ENCODE assay signal across 8 cellular contexts in the genomic region with DNA sequence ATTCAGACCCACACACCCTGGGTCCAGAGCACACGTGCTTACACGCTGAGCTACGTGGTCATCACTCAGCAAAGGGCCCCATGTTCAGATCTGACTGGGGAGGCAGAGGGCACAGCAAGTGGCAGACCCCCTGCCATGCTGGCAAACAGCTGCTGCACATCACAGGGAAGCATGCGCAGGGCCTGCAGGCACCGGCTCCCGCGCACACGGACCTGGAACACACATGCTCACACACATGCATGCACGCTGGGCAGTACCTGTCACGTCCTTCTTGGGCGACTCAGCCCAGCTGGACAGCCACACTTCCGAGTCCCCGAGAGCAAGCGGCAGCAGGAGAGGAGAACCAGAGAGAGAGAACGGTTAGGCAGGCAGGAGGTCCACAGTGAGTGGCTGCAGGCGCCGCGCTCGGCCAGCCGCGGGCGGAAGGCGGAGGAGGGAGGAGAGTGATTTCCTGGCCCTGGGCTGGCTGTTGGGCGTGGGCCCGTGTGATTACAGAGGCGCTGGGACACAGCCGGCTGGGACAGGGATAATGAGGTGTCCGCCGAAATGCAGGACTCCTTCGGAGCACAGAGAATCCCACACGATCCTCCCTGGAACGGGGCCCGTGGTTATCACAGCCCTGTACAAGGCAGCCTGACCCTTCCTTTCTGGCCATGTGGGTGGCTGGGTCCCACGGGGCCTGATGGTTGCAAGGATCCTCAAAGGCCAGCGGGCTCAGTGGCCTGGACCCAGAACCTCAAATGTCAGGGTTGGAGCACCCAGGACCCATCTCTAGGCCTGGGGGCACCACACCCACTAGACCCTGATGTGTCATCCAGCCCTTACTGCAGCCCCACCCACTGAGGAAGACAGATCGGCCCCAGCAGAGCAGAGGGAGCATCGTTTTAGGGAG.
DNase-seq lines count a peak whose midpoint lies in the region; ATAC-seq and TF ChIP-seq lines count a peak whose summit lies in the region.

No MANE protein-coding gene starts in this region.

- H3K4me3 ChIP-seq in smooth muscle cell, result no peak overlapping the region
- no peak overlapping the region for H3K4me3 ChIP-seq in effector memory CD4-positive, alpha-beta T cell (ENCODE audit: insufficient read depth, low read depth, low read length, poor library complexity, severe bottlenecking)

- no peaks in the 10 kb centered on the region for H3K9me3 Mint-ChIP-seq in activated CD4-positive, alpha-beta memory T cell treated with anti-CD3 and anti-CD28 coated beads, Interleukin-2, amount 10 ng/mL, durations not matched to agents 7 days and 5 days
- no peaks in the 10 kb centered on the region for H3K9me3 Mint-ChIP-seq in type B pancreatic cell

- TF ChIP-seq CTCF in smooth muscle cell (IDR thresholded peaks at IDR 0.05; ENCODE audit: borderline replicate concordance, insufficient read depth, poor library complexity, severe bottlenecking), result no peak
- TF ChIP-seq CTCF in type B pancreatic cell (conservative IDR thresholded peaks at IDR 0.05), result no peak

- peak overlapping the region; percentile 69 for H3K4me2 ChIP-seq in smooth muscle cell

- H3K4me3 Mint-ChIP-seq in activated CD4-positive, alpha-beta memory T cell treated with anti-CD3 and anti-CD28 coated beads, Interleukin-2, amount 10 ng/mL, durations not matched to agents 7 days and 5 days, result peak overlapping the region; percentile 46
- no peak overlapping the region for H3K4me3 Mint-ChIP-seq in type B pancreatic cell

- no peaks in the 10 kb centered on the region for H3K36me3 Mint-ChIP-seq in activated CD4-positive, alpha-beta memory T cell treated with anti-CD3 and anti-CD28 coated beads, Interleukin-2, amount 10 ng/mL, durations not matched to agents 7 days and 5 days (ENCODE audit: low read depth)
- H3K36me3 Mint-ChIP-seq in type B pancreatic cell, result no peaks in the 10 kb centered on the region

- H3K9me3 ChIP-seq in smooth muscle cell (replicated peaks; ENCODE audit: low read depth), result no peaks in the 10 kb centered on the region
- no peaks in the 10 kb centered on the region for H3K9me3 ChIP-seq in effector memory CD4-positive, alpha-beta T cell (ENCODE audit: control insufficient read depth, low read length)

- POLR2A ChIA-PET in activated CD4-positive, alpha-beta memory T cell treated with anti-CD3 and anti-CD28 coated beads, Interleukin-2, amount 10 ng/mL, durations not matched to agents 7 days and 5 days (lab: Charles Lee), result interaction anchor here (1.1 kb wide), 1 partner anchor 10 kb away, joined by 4 read pairs; no protein-coding TSS in a partner anchor

- 60% methylated on average over 37 of the region's 37 CpGs for WGBS in smooth muscle cell (ENCODE audit: low lambda C conversion rate)

- peaks cover 47% of the 10 kb centered on the region for H3K79me2 ChIP-seq in smooth muscle cell (ENCODE audit: low read depth)

- peaks cover 11% of the 10 kb centered on the region for H3K4me1 Mint-ChIP-seq in activated CD4-positive, alpha-beta memory T cell treated with anti-CD3 and anti-CD28 coated beads, Interleukin-2, amount 10 ng/mL, durations not matched to agents 7 days and 5 days
- H3K4me1 Mint-ChIP-seq in type B pancreatic cell (ENCODE audit: unreplicated experiment), result peaks cover 8% of the 10 kb centered on the region

- H3K4me1 ChIP-seq in smooth muscle cell (ENCODE audit: low read depth), result peaks cover 15% of the 10 kb centered on the region
- H3K4me1 ChIP-seq in effector memory CD4-positive, alpha-beta T cell (ENCODE audit: control insufficient read depth, insufficient read depth, low read length, poor library complexity, severe bottlenecking), result peaks cover 11% of the 10 kb centered on the region

- no peak for DNase-seq in activated CD4-positive, alpha-beta memory T cell treated with anti-CD3 and anti-CD28 coated beads, Interleukin-2, amount 10 ng/mL, durations not matched to agents 7 days and 5 days
- DNase-seq in left ventricle myocardium superior (peak; percentile 90), smooth muscle cell (lab: John Stamatoyannopoulos, UW; ENCODE audit: unreplicated experiment) (no peak), type B pancreatic cell (ENCODE audit: extremely low spot score, unreplicated experiment) (no peak), NCI-H1092 treated with DMSO at 0.1 percent for 48 hours (lab: John Stamatoyannopoulos, UW) (no peak)
- no peak for DNase-seq in effector memory CD4-positive, alpha-beta T cell

- H3K9ac ChIP-seq in smooth muscle cell (ENCODE audit: low read depth), result no peak overlapping the region

- ATAC-seq in GM19452 (IDR thresholded peaks at IDR 0.05; ENCODE audit: unreplicated experiment) (peak; percentile 52), left ventricle myocardium superior (peak; percentile 73), GM19035 (IDR thresholded peaks at IDR 0.05; ENCODE audit: unreplicated experiment) (no peak)

- peaks cover 4% of the 10 kb centered on the region for H3F3A ChIP-seq in smooth muscle cell (ENCODE audit: low read depth)

- intact Hi-C loops in left ventricle myocardium superior (cut with micrococcal nuclease), result no loop called here

- H3K27ac ChIP-seq in smooth muscle cell (ENCODE audit: low read depth), result peak overlapping the region; percentile 82
- no peak overlapping the region for H3K27ac ChIP-seq in effector memory CD4-positive, alpha-beta T cell (ENCODE audit: insufficient read depth, low read length, poor library complexity, severe bottlenecking)

- no peak overlapping the region for H2AFZ ChIP-seq in smooth muscle cell (ENCODE audit: low read depth)

- H4K20me1 ChIP-seq in smooth muscle cell (ENCODE audit: low read depth), result peaks cover 15% of the 10 kb centered on the region

- no peaks in the 10 kb centered on the region for H3K27me3 Mint-ChIP-seq in activated CD4-positive, alpha-beta memory T cell treated with anti-CD3 and anti-CD28 coated beads, Interleukin-2, amount 10 ng/mL, durations not matched to agents 7 days and 5 days
- H3K27me3 Mint-ChIP-seq in type B pancreatic cell, result no peaks in the 10 kb centered on the region

- CTCF ChIA-PET in activated CD4-positive, alpha-beta memory T cell treated with anti-CD3 and anti-CD28 coated beads, Interleukin-2, amount 10 ng/mL, durations not matched to agents 7 days and 5 days (lab: Charles Lee), result interaction anchor here (1.0 to 1.7 kb wide), 2 partner anchors 18 to 446 kb away, joined by 3 to 6 read pairs; no protein-coding TSS in a partner anchor

- H3K27me3 ChIP-seq in smooth muscle cell (ENCODE audit: low read depth), result no peaks in the 10 kb centered on the region
- no peaks in the 10 kb centered on the region for H3K27me3 ChIP-seq in effector memory CD4-positive, alpha-beta T cell (replicated peaks; ENCODE audit: control insufficient read depth, insufficient read depth, low read length, poor library complexity, severe bottlenecking)

- no peaks in the 10 kb centered on the region for H3K36me3 ChIP-seq in smooth muscle cell (ENCODE audit: low read depth)
- H3K36me3 ChIP-seq in effector memory CD4-positive, alpha-beta T cell (ENCODE audit: control insufficient read depth, insufficient read depth, low read length), result no peaks in the 10 kb centered on the region

- H3K27ac Mint-ChIP-seq in activated CD4-positive, alpha-beta memory T cell treated with anti-CD3 and anti-CD28 coated beads, Interleukin-2, amount 10 ng/mL, durations not matched to agents 7 days and 5 days, result no peak overlapping the region
- H3K27ac Mint-ChIP-seq in type B pancreatic cell, result no peak overlapping the region
